Comparison of ENCODE assay signal across 15 cellular contexts in genomic region chr10:49000437-49001398, GRCh38.
"Had no signal": no experiment of that assay in that cellular context is flagged by ENCODE, and none has a peak within 500 bp of the region (broad histone marks: within the 10 kb centered on the region; RNA-seq: fewer than 3 reads in every experiment).

No MANE protein-coding gene starts in this region.

- H3K27me3 ChIP-seq: breast epithelium, hepatocyte, upper lobe of left lung had no signal

- H3K9me3 Mint-ChIP-seq: activated CD4-positive, alpha-beta T cell treated with anti-CD3 and anti-CD28 coated beads, Interleukin-2, amount 10 ng/mL, durations not matched to agents 7 days and 5 days; activated naive CD8-positive, alpha-beta T cell treated with anti-CD3 and anti-CD28 coated beads, Interleukin-2, amount 10 ng/mL, durations not matched to agents 7 days and 5 days; activated T-helper 1 cell treated with anti-CD3 and anti-CD28 coated beads, Interleukin-12 subunit alpha, Interleukin-12 subunit beta, Interleukin-2, Interleukin-4 antibody, amounts not matched to agents 30 ng/mL and 10 ng/mL and 1 ng/mL, durations not matched to agents 14 hours and 24 hours and 36 hours; memory B cell; natural killer cell had no signal

- H3K36me3 ChIP-seq: breast epithelium, upper lobe of left lung had no signal

- H3K27ac ChIP-seq: breast epithelium, hepatocyte, SK-N-MC, upper lobe of left lung had no signal

- ATAC-seq: natural killer cell had no signal

- H3K9me3 ChIP-seq: breast epithelium, upper lobe of left lung had no signal

- H3K4me3 ChIP-seq: breast epithelium, hepatocyte, SK-N-MC, upper lobe of left lung had no signal

- H3K27ac Mint-ChIP-seq: activated CD4-positive, alpha-beta T cell treated with anti-CD3 and anti-CD28 coated beads, Interleukin-2, amount 10 ng/mL, durations not matched to agents 7 days and 5 days; activated naive CD8-positive, alpha-beta T cell treated with anti-CD3 and anti-CD28 coated beads, Interleukin-2, amount 10 ng/mL, durations not matched to agents 7 days and 5 days; activated T-helper 1 cell treated with anti-CD3 and anti-CD28 coated beads, Interleukin-12 subunit alpha, Interleukin-12 subunit beta, Interleukin-2, Interleukin-4 antibody, amounts not matched to agents 30 ng/mL and 10 ng/mL and 1 ng/mL, durations not matched to agents 14 hours and 24 hours and 36 hours; memory B cell; natural killer cell had no signal

- H3K4me1 Mint-ChIP-seq: activated CD4-positive, alpha-beta T cell treated with anti-CD3 and anti-CD28 coated beads, Interleukin-2, amount 10 ng/mL, durations not matched to agents 7 days and 5 days; activated naive CD8-positive, alpha-beta T cell treated with anti-CD3 and anti-CD28 coated beads, Interleukin-2, amount 10 ng/mL, durations not matched to agents 7 days and 5 days; memory B cell; natural killer cell had no signal

- H3K27me3 Mint-ChIP-seq: activated CD4-positive, alpha-beta T cell treated with anti-CD3 and anti-CD28 coated beads, Interleukin-2, amount 10 ng/mL, durations not matched to agents 7 days and 5 days had no signal

- DNase-seq: activated CD4-positive, alpha-beta T cell treated with anti-CD3 and anti-CD28 coated beads, Interleukin-2, amount 10 ng/mL, durations not matched to agents 7 days and 5 days; activated CD4-positive, CD25-positive, alpha-beta regulatory T cell; activated CD8-positive, alpha-beta memory T cell treated with anti-CD3 and anti-CD28 coated beads for 24 hours; activated naive CD8-positive, alpha-beta T cell treated with anti-CD3 and anti-CD28 coated beads, Interleukin-2, amount 10 ng/mL, durations not matched to agents 7 days and 5 days; anterior cingulate cortex; natural killer cell; stimulated activated CD4-positive, alpha-beta T cell treated with anti-CD3 and anti-CD28 coated beads, Interleukin-15, amount 100 ng/mL, for 24 hours; stimulated activated CD4-positive, alpha-beta T cell treated with anti-CD3 and anti-CD28 coated beads, Interleukin-4, amount 100 ng/mL, for 1 hour; stimulated activated naive CD4-positive, alpha-beta T cell had no signal

- H3K4me3 Mint-ChIP-seq: activated CD4-positive, alpha-beta T cell treated with anti-CD3 and anti-CD28 coated beads, Interleukin-2, amount 10 ng/mL, durations not matched to agents 7 days and 5 days; activated naive CD8-positive, alpha-beta T cell treated with anti-CD3 and anti-CD28 coated beads, Interleukin-2, amount 10 ng/mL, durations not matched to agents 7 days and 5 days; activated T-helper 1 cell treated with anti-CD3 and anti-CD28 coated beads, Interleukin-12 subunit alpha, Interleukin-12 subunit beta, Interleukin-2, Interleukin-4 antibody, amounts not matched to agents 30 ng/mL and 10 ng/mL and 1 ng/mL, durations not matched to agents 14 hours and 24 hours and 36 hours; memory B cell; natural killer cell had no signal

- H3K36me3 Mint-ChIP-seq: activated naive CD8-positive, alpha-beta T cell treated with anti-CD3 and anti-CD28 coated beads, Interleukin-2, amount 10 ng/mL, durations not matched to agents 7 days and 5 days; natural killer cell had no signal

- H3K4me1 ChIP-seq: breast epithelium had no signal
